21 cellular contexts compared by ENCODE assay signal in genomic region chr4:156619154-156619934, GRCh38.
"Had no signal": no experiment of that assay in that cellular context is flagged by ENCODE, and none has a peak within 500 bp of the region (broad histone marks: within the 10 kb centered on the region; RNA-seq: fewer than 3 reads in every experiment).

No MANE protein-coding gene starts in this region.

- DNase-seq: KBM-7; MG63; NCI-H1092 treated with DMSO at 0.1 percent for 48 hours; NCI-H1436; NCI-H187; NCI-H2029; NCI-H2081 treated with DMSO at 0.1 percent for 48 hours; NCI-H2171; NCI-H226; NCI-H446; NCI-H510A; NCI-H524 treated with DMSO at 0.1 percent for 48 hours; NCI-H69; NCI-H774; NK-92 treated with Interleukin-12 subunit alpha and Interleukin-12 subunit beta, amount 100 ng/mL, for 24 hours; PC-9; Peyer's patch; Right ventricle myocardium superior; SIG-M5 had no signal

- H3K4me1 ChIP-seq: Peyer's patch had no signal

- H2AFZ ChIP-seq: PC-9 had no signal

- H3K4me2 ChIP-seq: PC-9 had no signal

- H3K4me3 ChIP-seq: MG63, PC-9, Peyer's patch, SJSA1, SK-N-MC had no signal

- H3K9me3 ChIP-seq: MG63, Peyer's patch, SJSA1 had no signal

- H3K27ac ChIP-seq: PC-9, Peyer's patch, SJSA1, SK-N-MC had no signal

- H3K36me3 ChIP-seq: MG63, Peyer's patch, SJSA1 had no signal

- H3K27me3 ChIP-seq: MG63, Peyer's patch, SJSA1 had no signal
